Comparison of ENCODE assay signal across 25 cellular contexts in the genomic region with DNA sequence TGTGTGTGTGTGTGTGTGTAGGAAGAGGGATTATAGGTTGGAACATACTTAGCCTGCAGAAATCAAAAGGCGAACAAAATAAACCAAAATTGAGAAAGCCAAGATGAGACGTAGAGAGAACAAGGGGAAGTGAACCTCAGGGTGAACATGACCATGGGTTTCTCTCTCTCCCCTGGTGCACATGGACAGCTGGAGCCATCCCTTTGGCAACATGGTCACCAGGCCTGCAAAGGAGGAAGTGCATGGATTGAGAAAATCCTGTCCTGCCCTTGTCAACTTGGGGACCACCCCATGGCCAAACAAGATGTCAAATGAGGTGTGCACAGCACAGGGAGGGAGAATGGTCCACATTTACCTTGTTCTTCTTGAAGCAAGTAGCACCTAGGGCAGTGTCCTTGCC. TPM values are rescaled to one million over a fixed set of nuclear protein-coding genes. Genes with fewer than 3 reads are reported as not detected.
DNase-seq lines count a peak whose midpoint lies in the region; ATAC-seq, FAIRE-seq and TF ChIP-seq lines count a peak whose summit lies in the region.
"Had no signal": no experiment of that assay in that cellular context is flagged by ENCODE, and none has a peak within 500 bp of the region (broad histone marks: within the 10 kb centered on the region; RNA-seq: fewer than 3 reads in every experiment).

No MANE protein-coding gene starts in this region.

- H3K9me3 Mint-ChIP-seq in astrocyte (ENCODE audit: unreplicated experiment) = peaks cover 8% of the 10 kb centered on the region
- H3K9me3 Mint-ChIP-seq in CD8-positive, alpha-beta memory T cell = peaks cover 0 to 2% (median 0%) of the 10 kb centered on the region in 5 donors
- H3K9me3 Mint-ChIP-seq: CD8-positive, alpha-beta T cell; GM23338 had no signal

- no peak overlapping the region for H4K91ac ChIP-seq in neuronal stem cell (ENCODE audit: low read depth, low read length, poor library complexity)

- H2BK120ac ChIP-seq in neuronal stem cell (ENCODE audit: low read depth, low read length) = no peak overlapping the region

- peak overlapping the region; percentile 20 for H3K27ac Mint-ChIP-seq in astrocyte (ENCODE audit: unreplicated experiment)
- H3K27ac Mint-ChIP-seq in CD8-positive, alpha-beta memory T cell = no peak overlapping the region
- H3K27ac Mint-ChIP-seq: CD8-positive, alpha-beta T cell; GM23338 had no signal

- no peak overlapping the region for H2BK12ac ChIP-seq in neuronal stem cell (ENCODE audit: low read length)

- no peak for TF ChIP-seq RAD21 in HepG2 (CRISPR knock-in tag; IDR thresholded peaks at IDR 0.05)

- no peak for TF ChIP-seq POLR2A in right lobe of liver (IDR thresholded peaks at IDR 0.05)
- TF ChIP-seq POLR2A in HepG2 (IDR thresholded peaks at IDR 0.05; ENCODE audit: insufficient read depth in 1 of 2, low read depth in 2 of 2, low read length in 2 of 2) = no peak

- H3K4me3 ChIP-seq in right lobe of liver (no peak overlapping the region), HepG2 (replicated peaks in 1 of 3; ENCODE audit: insufficient read depth in 1 of 3, low read depth in 2 of 3, low read length in 3 of 3) (no peak overlapping the region), astrocyte (ENCODE audit: insufficient read depth, low read depth, low read length) (no peak overlapping the region), neuronal stem cell (ENCODE audit: low read length in 2 of 2) (no peak overlapping the region)
- H3K4me3 ChIP-seq in CD8-positive, alpha-beta memory T cell (ENCODE audit: low read length) = no peak overlapping the region
- H3K4me3 ChIP-seq: BLaER1 treated with 17β-estradiol and CSF1 and Interleukin-3, amounts not matched to agents 10 nM and 100 nM; GM23338; PC-9 had no signal

- TF ChIP-seq EP300 in HepG2 (IDR thresholded peaks at IDR 0.05; ENCODE audit: low read depth in 2 of 2, low read length in 2 of 2) (no peak), HepG2 (CRISPR knock-in tag; IDR thresholded peaks at IDR 0.05; ENCODE audit: borderline replicate concordance) (no peak)

- no peak overlapping the region for H3K4ac ChIP-seq in neuronal stem cell (ENCODE audit: low read length)

- H2BK5ac ChIP-seq in neuronal stem cell (ENCODE audit: low read length) = no peak overlapping the region

- H3K4me2 ChIP-seq in HepG2 (ENCODE audit: low read depth, low read length) = no peak overlapping the region
- no peak overlapping the region for H3K4me2 ChIP-seq in astrocyte (ENCODE audit: low read length)
- no peak overlapping the region for H3K4me2 ChIP-seq in neuronal stem cell (ENCODE audit: insufficient read depth, low read length, poor library complexity, severe bottlenecking)
- H3K4me2 ChIP-seq: GM23338, PC-9, SK-N-SH had no signal

- no peaks in the 10 kb centered on the region for H3K36me3 Mint-ChIP-seq in astrocyte (ENCODE audit: low read depth, unreplicated experiment)
- H3K36me3 Mint-ChIP-seq in CD8-positive, alpha-beta memory T cell = no peaks in the 10 kb centered on the region
- H3K36me3 Mint-ChIP-seq: CD8-positive, alpha-beta T cell had no signal

- peaks cover 16% of the 10 kb centered on the region for H3K27me3 Mint-ChIP-seq in astrocyte (ENCODE audit: low read depth, unreplicated experiment)
- H3K27me3 Mint-ChIP-seq in CD8-positive, alpha-beta memory T cell = peaks cover 2 to 22% of the 10 kb centered on the region in 2 donors

- DNase-seq in right lobe of liver (no peak), HepG2 (ENCODE audit: low spot score) (no peak), astrocyte (ENCODE audit: low read depth) (no peak), neuronal stem cell (ENCODE audit: low spot score) (no peak), dedifferentiated amniotic fluid mesenchymal stem cell (ENCODE audit: extremely low spot score) (no peak)
- no peak for DNase-seq in CD8-positive, alpha-beta memory T cell
- DNase-seq in activated effector memory CD4-positive, alpha-beta T cell treated with Interleukin-2 at 50 U/mL for 16 hours = no peak
- DNase-seq: Calu3; CD8-positive, alpha-beta T cell; DMS153; HCEC 1CT; KG1; NCI-H1105 treated with DMSO at 0.1 percent for 48 hours; NCI-H2081 treated with DMSO at 0.1 percent for 48 hours; NCI-H2171 treated with DMSO at 0.1 percent for 48 hours; NCI-H524 treated with DMSO at 0.1 percent for 48 hours; NCI-H82; PC-9; RPMI8226; SIG-M5; SK-N-SH had no signal

- FAIRE-seq in HepG2 (lab: Jason Lieb, UNC) (no peak), astrocyte (lab: Jason Lieb, UNC) (no peak)
- FAIRE-seq: GM12892 had no signal

- no peaks in the 10 kb centered on the region for H3K9me3 ChIP-seq in right lobe of liver
- no peaks in the 10 kb centered on the region for H3K9me3 ChIP-seq in HepG2 (ENCODE audit: low read length)
- no peaks in the 10 kb centered on the region for H3K9me3 ChIP-seq in astrocyte (ENCODE audit: insufficient read depth, low read depth, low read length)
- peaks cover 0 to 3% of the 10 kb centered on the region in 2 donors for H3K9me3 ChIP-seq in neuronal stem cell (replicated peaks in 1 of 2; ENCODE audit: control insufficient read depth in 2 of 2, insufficient read depth in 1 of 2, low read depth in 1 of 2, low read length in 2 of 2)
- H3K9me3 ChIP-seq in CD8-positive, alpha-beta memory T cell (ENCODE audit: low read length) = no peaks in the 10 kb centered on the region
- H3K9me3 ChIP-seq: SK-N-SH had no signal

- no peak overlapping the region for H2AK5ac ChIP-seq in neuronal stem cell (ENCODE audit: low read depth, low read length)

- no peaks in the 10 kb centered on the region for H3K27me3 ChIP-seq in right lobe of liver
- H3K27me3 ChIP-seq in HepG2 (ENCODE audit: control insufficient read depth in 1 of 2, insufficient read depth in 2 of 2, low read length in 2 of 2) = 0 out of 5 replicates have a peak, but pooled peaks cover 0 to 1% of the 10 kb centered on the region in 2 experiments
- peaks cover 10% of the 10 kb centered on the region for H3K27me3 ChIP-seq in astrocyte (ENCODE audit: insufficient read depth, low read length)
- no peaks in the 10 kb centered on the region for H3K27me3 ChIP-seq in neuronal stem cell (ENCODE audit: control insufficient read depth in 3 of 3, insufficient read depth in 3 of 3, low read depth in 1 of 3, low read length in 3 of 3)
- no peaks in the 10 kb centered on the region for H3K27me3 ChIP-seq in CD8-positive, alpha-beta memory T cell (ENCODE audit: insufficient read depth, low read length, poor library complexity, severe bottlenecking)
- H3K27me3 ChIP-seq: BLaER1 treated with 17β-estradiol and CSF1 and Interleukin-3, amounts not matched to agents 10 nM and 100 nM had no signal

- POLR2A ChIA-PET in HepG2 (lab: Yijun Ruan, JAX) = no interaction called here
- POLR2A ChIA-PET in CD8-positive, alpha-beta memory T cell (lab: Charles Lee) = no interaction called here

- H3K23ac ChIP-seq in neuronal stem cell (ENCODE audit: low read depth, low read length, poor library complexity) = no peak overlapping the region

- ATAC-seq in right lobe of liver (peak in 3 of 4 donors; percentile 43 to 52 (median 45)), HepG2 (no peak)
- ATAC-seq: CD8-positive, alpha-beta T cell; GM23338 had no signal

- no peak overlapping the region for H3K4me3 Mint-ChIP-seq in astrocyte (ENCODE audit: unreplicated experiment)
- no peak overlapping the region for H3K4me3 Mint-ChIP-seq in CD8-positive, alpha-beta memory T cell
- H3K4me3 Mint-ChIP-seq: CD8-positive, alpha-beta T cell; GM23338 had no signal

- TF ChIP-seq CTCF in right lobe of liver (IDR thresholded peaks at IDR 0.05) (no peak), HepG2 (CRISPR knock-in tag; IDR thresholded peaks at IDR 0.05) (no peak), astrocyte (IDR thresholded peaks at IDR 0.05; ENCODE audit: insufficient read depth, low read depth, low read length) (no peak)

- H3K4me1 Mint-ChIP-seq in astrocyte (ENCODE audit: low read depth, unreplicated experiment) = peaks cover 7% of the 10 kb centered on the region
- H3K4me1 Mint-ChIP-seq in CD8-positive, alpha-beta memory T cell = no peaks in the 10 kb centered on the region
- H3K4me1 Mint-ChIP-seq: GM23338 had no signal

- peak overlapping the region; percentile 33 for H3K14ac ChIP-seq in neuronal stem cell (ENCODE audit: low read length)

- CTCF ChIA-PET in HepG2 (lab: Yijun Ruan, JAX; ENCODE audit: low intra/inter-chr PET ratio, low total read pairs) = no interaction called here
- CTCF ChIA-PET in CD8-positive, alpha-beta memory T cell (lab: Charles Lee) = no interaction called here

- H3K9ac ChIP-seq in HepG2 (ENCODE audit: insufficient read depth, low read depth, low read length) = no peak overlapping the region
- H3K9ac ChIP-seq in astrocyte (ENCODE audit: low read length) = no peak overlapping the region
- H3K9ac ChIP-seq in neuronal stem cell (ENCODE audit: low read depth, low read length, poor library complexity) = no peak overlapping the region
- H3K9ac ChIP-seq: BLaER1 treated with 17β-estradiol and CSF1 and Interleukin-3, amounts not matched to agents 10 nM and 100 nM; SK-N-SH had no signal

- H4K8ac ChIP-seq in neuronal stem cell (ENCODE audit: low read depth, low read length) = no peak overlapping the region

- H4K20me1 ChIP-seq in HepG2 (ENCODE audit: insufficient read depth, low read length) (no peaks in the 10 kb centered on the region), astrocyte (ENCODE audit: insufficient read depth, low read length) (no peaks in the 10 kb centered on the region)
- H4K20me1 ChIP-seq: BLaER1 treated with 17β-estradiol and CSF1 and Interleukin-3, amounts not matched to agents 10 nM and 100 nM had no signal

- no peak overlapping the region for H2AFZ ChIP-seq in HepG2 (ENCODE audit: low read length)
- H2AFZ ChIP-seq in astrocyte (ENCODE audit: low read depth, low read length) = no peak overlapping the region
- H2AFZ ChIP-seq in neuronal stem cell (ENCODE audit: low read length) = no peak overlapping the region
- H2AFZ ChIP-seq: GM23338, PC-9 had no signal

- WGBS in right lobe of liver (ENCODE audit: insufficient coverage, low coverage, low lambda C conversion rate, missing lambda C conversion rate) = 85% methylated on average over 2 of the region's 2 CpGs
- WGBS in HepG2 (ENCODE audit: low lambda C conversion rate) = 88% methylated on average over 2 of the region's 2 CpGs
- no CpG with 5 or more reads among the region's 2 CpGs for WGBS in neuronal stem cell (ENCODE audit: extremely low coverage in 2 of 2, insufficient read length in 2 of 2, insufficient replicate concordance in 1 of 2), 2 donors

- no peaks in the 10 kb centered on the region for H3K4me1 ChIP-seq in right lobe of liver
- H3K4me1 ChIP-seq in HepG2 (ENCODE audit: insufficient read depth, low read length) = no peaks in the 10 kb centered on the region
- no peaks in the 10 kb centered on the region for H3K4me1 ChIP-seq in astrocyte (ENCODE audit: insufficient read depth, low read length)
- peaks cover 0 to 9% of the 10 kb centered on the region in 2 donors for H3K4me1 ChIP-seq in neuronal stem cell (ENCODE audit: control insufficient read depth in 2 of 2, insufficient read depth in 1 of 2, low read depth in 1 of 2, low read length in 2 of 2)
- no peaks in the 10 kb centered on the region for H3K4me1 ChIP-seq in CD8-positive, alpha-beta memory T cell (ENCODE audit: insufficient read depth, low read length)

- H3K27ac ChIP-seq in right lobe of liver = no peak overlapping the region
- H3K27ac ChIP-seq in HepG2 (ENCODE audit: extremely low read length, insufficient read depth, low read length) = no peak overlapping the region
- no peak overlapping the region for H3K27ac ChIP-seq in astrocyte (ENCODE audit: low read depth, low read length)
- no peak overlapping the region for H3K27ac ChIP-seq in neuronal stem cell (replicated peaks; ENCODE audit: low read length)
- no peak overlapping the region for H3K27ac ChIP-seq in CD8-positive, alpha-beta memory T cell (ENCODE audit: low read depth, low read length)
- H3K27ac ChIP-seq: BLaER1 treated with 17β-estradiol and CSF1 and Interleukin-3, amounts not matched to agents 10 nM and 100 nM; PC-9 had no signal

- H2BK15ac ChIP-seq in neuronal stem cell (ENCODE audit: low read length) = no peak overlapping the region

- H3K79me2 ChIP-seq in HepG2 (ENCODE audit: insufficient read depth, low read length) (no peaks in the 10 kb centered on the region), astrocyte (ENCODE audit: insufficient read depth, low read length) (no peaks in the 10 kb centered on the region)

- intact Hi-C loops in right lobe of liver (cut with DNase I) = no loop called here
- intact Hi-C loops in HepG2 (cut with micrococcal nuclease; ENCODE audit: unreplicated experiment) = no loop called here

- H3K79me1 ChIP-seq in neuronal stem cell (ENCODE audit: low read depth, low read length) = no peaks in the 10 kb centered on the region

- no peak overlapping the region for H3K18ac ChIP-seq in neuronal stem cell (ENCODE audit: low read length)

- BruUV-seq in HepG2 (replicated peaks; lab: Mats Ljungman, UMichigan) = no TSS peak

- no peaks in the 10 kb centered on the region for H3K36me3 ChIP-seq in right lobe of liver
- no peaks in the 10 kb centered on the region; a peak in 1 of 5 replicates for H3K36me3 ChIP-seq in HepG2 (replicated peaks in 1 of 2; ENCODE audit: control insufficient read depth in 1 of 2, insufficient read depth in 2 of 2, low read length in 2 of 2)
- no peaks in the 10 kb centered on the region for H3K36me3 ChIP-seq in astrocyte (ENCODE audit: insufficient read depth, low read length)
- no peaks in the 10 kb centered on the region for H3K36me3 ChIP-seq in neuronal stem cell (replicated peaks in 1 of 2; ENCODE audit: control insufficient read depth in 2 of 2, insufficient read depth in 2 of 2, low read length in 2 of 2)
- no peaks in the 10 kb centered on the region for H3K36me3 ChIP-seq in CD8-positive, alpha-beta memory T cell (ENCODE audit: insufficient read depth, low read length)
- H3K36me3 ChIP-seq: BLaER1 treated with 17β-estradiol and CSF1 and Interleukin-3, amounts not matched to agents 10 nM and 100 nM had no signal

- in situ Hi-C loops in HepG2 (cut with HindIII; ENCODE audit: extremely low pct_ligation_motif_present, low pct_unique_long_range_greater_than_20kb) = no loop called here

RNA-seq across cellular contexts. Expression of a gene that starts 23.1 kb away (rescaled TPM):
- total RNA-seq in right lobe of liver (under 1 TPM in 4 of 6 experiments, not detected in 2; 0.05 to 0.38 (median 0.22) TPM), HepG2 (2016; rRNA removed; fragmentation: Illumina TruSeq; extraction: Trizol) (not detected in 2 replicates), astrocyte (0.27 and 0.77 TPM in 2 replicates)
- not detected in 2 replicates for total RNA-seq in HepG2 (2016; cell fraction: cytosol; rRNA removed; fragmentation: Illumina TruSeq; extraction: Trizol; ENCODE audit: low read depth)
- not detected in 2 replicates for total RNA-seq in HepG2 (2016; cell fraction: insoluble cytoplasmic fraction; rRNA removed; fragmentation: Illumina TruSeq; extraction: Trizol)
- not detected in 2 replicates for total RNA-seq in HepG2 (2016; cell fraction: membrane; rRNA removed; fragmentation: Illumina TruSeq; extraction: Trizol)
- not detected in 2 replicates for total RNA-seq in HepG2 (2016; cell fraction: nucleus; rRNA removed; fragmentation: Illumina TruSeq; extraction: Trizol)
- polyA plus RNA-seq in HepG2 (2011; rRNA removed) = not detected in 2 replicates
- polyA plus RNA-seq in HepG2 (2011; cell fraction: cytosol; rRNA removed) = not detected in 2 replicates
- polyA plus RNA-seq in HepG2 (2011; cell fraction: nucleus; rRNA removed) = not detected in 2 replicates
- not detected in 2 replicates for polyA plus RNA-seq in HepG2 (2012)
- polyA plus RNA-seq in HepG2 (2016; cell fraction: cytosol; fragmentation: Illumina TruSeq; extraction: Trizol; ENCODE audit: low read depth) = not detected in 2 replicates
- polyA plus RNA-seq in HepG2 (2016; cell fraction: insoluble cytoplasmic fraction; fragmentation: Illumina TruSeq; extraction: Trizol; ENCODE audit: low read depth) = not detected in 2 replicates
- polyA plus RNA-seq in HepG2 (2016; cell fraction: membrane; fragmentation: Illumina TruSeq; extraction: Trizol; ENCODE audit: low read depth) = not detected in 2 replicates
- not detected in 2 replicates for polyA plus RNA-seq in HepG2 (2016; cell fraction: nucleus; fragmentation: Illumina TruSeq; extraction: Trizol; ENCODE audit: insufficient read depth, low read depth)
- not detected in 2 replicates for polyA minus RNA-seq in HepG2 (2011; rRNA and poly(A)+ RNA removed; ENCODE audit: low replicate concordance)
- not detected in 2 replicates for polyA minus RNA-seq in HepG2 (2011; cell fraction: cytosol; rRNA and poly(A)+ RNA removed)
- not detected in 2 replicates for polyA minus RNA-seq in HepG2 (2011; cell fraction: nucleus; rRNA and poly(A)+ RNA removed)
- 1.9 TPM for polyA plus RNA-seq in neuronal stem cell (2013, experiment 1 of 2)
- polyA plus RNA-seq in neuronal stem cell (2013, experiment 2 of 2) = 2.0 TPM
- total RNA-seq in CD8-positive, alpha-beta memory T cell = not detected
- polyA plus RNA-seq in CD8-positive, alpha-beta memory T cell = not detected
- total RNA-seq: CD8-positive, alpha-beta T cell; G401; PC-9 had no signal
- polyA plus RNA-seq: SK-N-SH had no signal
